ENCODE assay signal across 8 cellular contexts in genomic region chr14:94173885-94174621, GRCh38. TPM values are rescaled to one million over a fixed set of nuclear protein-coding genes. Genes with fewer than 3 reads are reported as not detected.
DNase-seq lines count a peak whose midpoint lies in the region; TF ChIP-seq lines count a peak whose summit lies in the region.

Gene PPP4R4, plus strand, starts transcription at chr14:94174322. Its CDS starts 144 bp downstream, at chr14:94174466.

- H3K27ac ChIP-seq in tibial nerve = peak within 1 kb of the TSS in 3 of 4 donors; percentile 4 to 78 (median 21)

- TF ChIP-seq EP300 in tibial nerve (IDR thresholded peaks at IDR 0.05) = no peak

- intact Hi-C loops in cardiac septum (cut with DNase I) = no loop called here

- H3K4me3 ChIP-seq in HFF-Myc (replicated peaks; ENCODE audit: low read depth, low read length) (peak within 1 kb of the TSS; percentile 40), tibial nerve (peak within 1 kb of the TSS; percentile 34 to 79 (median 53))

- H3K9me3 ChIP-seq in ES-I3 (ENCODE audit: control insufficient read depth, insufficient read depth, low read length) (no peaks in the 10 kb centered on the region), tibial nerve (no peaks in the 10 kb centered on the region)

- H3K9ac ChIP-seq in ES-I3 (ENCODE audit: low read depth, low read length) = peak within 1 kb of the TSS; percentile 96

- H3K4me1 ChIP-seq in ES-I3 (ENCODE audit: insufficient read depth, low read length) = peaks cover 5% of the 10 kb centered on the region; the same call in 1 of the 2 replicates
- peaks cover 0 to 27% (median 13%) of the 10 kb centered on the region in 4 donors for H3K4me1 ChIP-seq in tibial nerve

- H3K36me3 ChIP-seq in ES-I3 (ENCODE audit: insufficient read depth, low read length) = no peaks in the 10 kb centered on the region
- no peaks in the 10 kb centered on the region for H3K36me3 ChIP-seq in tibial nerve

- 1 to 2% methylated on average over 17 to 40 of the region's 87 CpGs for WGBS in tibial nerve, 2 donors

- no peak for TF ChIP-seq POLR2A in tibial nerve (IDR thresholded peaks at IDR 0.05)

- peaks cover 0 to 51% of the 10 kb centered on the region in 2 donors for H3K27me3 ChIP-seq in tibial nerve

- TF ChIP-seq CTCF in HFF-Myc (IDR thresholded peaks at IDR 0.05; ENCODE audit: low read depth, low read length, missing control alignments) = no peak
- peak in 1 of 5 experiments; percentile 13 for TF ChIP-seq CTCF in tibial nerve (IDR thresholded peaks at IDR 0.05)

- DNase-seq in HFF-Myc (ENCODE audit: extremely low read depth, low read depth) (peak; percentile 24), NCI-H1092 treated with DMSO at 0.1 percent for 48 hours (lab: John Stamatoyannopoulos, UW) (peak; percentile 83), SW 1271 (lab: John Stamatoyannopoulos, UW) (peak; percentile 78 to 88), cardiac septum (ENCODE audit: low spot score) (peak; percentile 91), pons (ENCODE audit: low spot score) (peak; percentile 68), tibial nerve (ENCODE audit: low spot score in 2 of 2) (peak; percentile 29 to 38)
- peak; percentile 58 for DNase-seq in activated naive CD8-positive, alpha-beta T cell treated with anti-CD3 and anti-CD28 coated beads, Interleukin-2, amount 50 U/mL, for 16 hours (ENCODE audit: low read depth, low spot score)

RNA-seq across cellular contexts. Expression of gene PPP4R4, which starts in this region (rescaled TPM):
- total RNA-seq in cardiac septum (0.30 TPM), tibial nerve (1 to 10 TPM; 1.2 to 9.0 (median 3.4) TPM)

Comparison
In these comparisons a context has a peak if more than half of its experiments do, and no peak if none do; other contexts are left out.
1. Peak in every context shown above with its lines: DNase-seq, H3K4me3 ChIP-seq and H3K27ac ChIP-seq.
2. Peak in DNase-seq in cardiac septum; RNA of the gene not detected or under 1 TPM.
3. DNase-seq: peak in every context shown above with its lines; median percentile 91 in cardiac septum; 83 in NCI-H1092 treated with DMSO at 0.1 percent for 48 hours; 83 in SW 1271; 68 in pons; 58 in activated naive CD8-positive, alpha-beta T cell treated with anti-CD3 and anti-CD28 coated beads, Interleukin-2, amount 50 U/mL, for 16 hours; 34 in tibial nerve; 24 in HFF-Myc.